Comparison of ENCODE assay signal across 26 cellular contexts in genomic region chr5:161406880-161407279, GRCh38.
DNase-seq lines count a peak whose midpoint lies in the region; ATAC-seq and TF ChIP-seq lines count a peak whose summit lies in the region.
"Had no signal": no experiment of that assay in that cellular context is flagged by ENCODE, and none has a peak within 500 bp of the region (broad histone marks: within the 10 kb centered on the region; RNA-seq: fewer than 3 reads in every experiment).

No MANE protein-coding gene starts in this region.

- H3K4me1 ChIP-seq in liver (ENCODE audit: control insufficient read depth in 4 of 4, insufficient read depth in 4 of 4, low read length in 3 of 4) = no peaks in the 10 kb centered on the region
- no peaks in the 10 kb centered on the region for H3K4me1 ChIP-seq in right lobe of liver
- no peaks in the 10 kb centered on the region for H3K4me1 ChIP-seq in hepatocyte (ENCODE audit: insufficient read depth)
- H3K4me1 ChIP-seq in testis = peaks cover 6% of the 10 kb centered on the region
- H3K4me1 ChIP-seq: SJCRH30 had no signal

- no peak for TF ChIP-seq CTCF in liver (IDR thresholded peaks at IDR 0.05; ENCODE audit: low read depth, low read length, missing input control)
- TF ChIP-seq CTCF in right lobe of liver (IDR thresholded peaks at IDR 0.05) = no peak
- no peak for TF ChIP-seq CTCF in hepatocyte (IDR thresholded peaks at IDR 0.05; ENCODE audit: poor library complexity)
- TF ChIP-seq CTCF in mesothelial cell of epicardium (IDR thresholded peaks at IDR 0.05; ENCODE audit: unreplicated experiment) = no peak
- TF ChIP-seq CTCF in testis (IDR thresholded peaks at IDR 0.05) = no peak

- H3K27ac ChIP-seq in liver (ENCODE audit: low read depth in 1 of 2, low read length in 2 of 2) (no peak overlapping the region), right lobe of liver (no peak overlapping the region), hepatocyte (peak overlapping the region; percentile 52), testis (peak overlapping the region; percentile 9 to 72)
- H3K27ac ChIP-seq: SJCRH30 had no signal

- no peak for TF ChIP-seq POLR2A in right lobe of liver (IDR thresholded peaks at IDR 0.05)
- TF ChIP-seq POLR2A in testis (IDR thresholded peaks at IDR 0.05) = no peak

- H3K9me3 ChIP-seq in liver (ENCODE audit: control insufficient read depth in 4 of 4, low read length in 3 of 4) (no peaks in the 10 kb centered on the region), right lobe of liver (no peaks in the 10 kb centered on the region), hepatocyte (ENCODE audit: low read depth) (no peaks in the 10 kb centered on the region), testis (no peaks in the 10 kb centered on the region)
- H3K9me3 ChIP-seq: SJCRH30 had no signal

- intact Hi-C loops in right lobe of liver (cut with DNase I) (no loop called here), testis (cut with DNase I; ENCODE audit: low total_unique reads) (no loop called here)

- H3K4me3 ChIP-seq in liver (ENCODE audit: low read depth in 1 of 3, low read length in 3 of 3) (no peak overlapping the region), right lobe of liver (no peak overlapping the region), hepatocyte (no peak overlapping the region), testis (no peak overlapping the region)
- H3K4me3 ChIP-seq: K562, SJCRH30 had no signal

- H3K27me3 Mint-ChIP-seq in mesothelial cell of epicardium (ENCODE audit: low read depth) = no peaks in the 10 kb centered on the region

- no peak overlapping the region for H2AFZ ChIP-seq in hepatocyte

- no peaks in the 10 kb centered on the region for H4K20me1 ChIP-seq in hepatocyte (ENCODE audit: insufficient read depth, poor library complexity, severe bottlenecking)

- H3K9me2 ChIP-seq in hepatocyte (replicated peaks; ENCODE audit: insufficient read depth) = no peaks in the 10 kb centered on the region

- no peak overlapping the region for H3K4me3 Mint-ChIP-seq in mesothelial cell of epicardium
- H3K4me3 Mint-ChIP-seq: CD8-positive, alpha-beta T cell had no signal

- H3K36me3 ChIP-seq in liver (ENCODE audit: control insufficient read depth in 4 of 4, insufficient read depth in 3 of 4, low read depth in 1 of 4, low read length in 3 of 4) (no peaks in the 10 kb centered on the region), right lobe of liver (no peaks in the 10 kb centered on the region), hepatocyte (replicated peaks; ENCODE audit: insufficient read depth, low read depth) (no peaks in the 10 kb centered on the region), testis (ENCODE audit: low read depth, missing control alignments) (no peaks in the 10 kb centered on the region)
- H3K36me3 ChIP-seq: SJCRH30 had no signal

- TF ChIP-seq RAD21 in liver (IDR thresholded peaks at IDR 0.05) = no peak

- peak overlapping the region; percentile 84 for H3K27ac Mint-ChIP-seq in mesothelial cell of epicardium
- H3K27ac Mint-ChIP-seq: CD8-positive, alpha-beta T cell had no signal

- no peak for DNase-seq in right lobe of liver
- peak; percentile 33 for DNase-seq in hepatocyte (ENCODE audit: low spot score)
- no peak for DNase-seq in mesothelial cell of epicardium (ENCODE audit: low spot score in 2 of 2, unreplicated experiment in 2 of 2)
- DNase-seq in testis = peak; percentile 22
- no peak for DNase-seq in NCI-H2081 (lab: John Stamatoyannopoulos, UW)
- DNase-seq: AML-193; C1 segment of cervical spinal cord; Calu3; CD8-positive, alpha-beta T cell; DMS153; H7; NCI-H1092 treated with DMSO at 0.1 percent for 48 hours; NCI-H146; NCI-H2029 treated with DMSO at 0.1 percent for 48 hours; NCI-H2171; NCI-H345; NCI-H524; NCI-H774; NK-92 treated with Interleukin-12 subunit alpha and Interleukin-12 subunit beta, amount 100 ng/mL, for 24 hours; SJCRH30 had no signal

- no peaks in the 10 kb centered on the region for H3K79me2 ChIP-seq in hepatocyte

- no peak overlapping the region for H3K4me2 ChIP-seq in hepatocyte

- 21% methylated on average over 3 of the region's 3 CpGs for WGBS in liver
- 10% methylated on average over 3 of the region's 3 CpGs for WGBS in right lobe of liver (ENCODE audit: insufficient coverage, low coverage, low lambda C conversion rate, missing lambda C conversion rate)
- 15% methylated on average over 3 of the region's 3 CpGs for whole genome bisulfite sequencing in hepatocyte (ENCODE audit: low lambda C conversion rate, missing lambda C conversion rate)
- WGBS in testis, 2 donors = 31 to 38% methylated on average over 3 of the region's 3 CpGs

- no peaks in the 10 kb centered on the region for H3K36me3 Mint-ChIP-seq in mesothelial cell of epicardium
- H3K36me3 Mint-ChIP-seq: CD8-positive, alpha-beta T cell had no signal

- H3K9me3 Mint-ChIP-seq in mesothelial cell of epicardium = no peaks in the 10 kb centered on the region
- H3K9me3 Mint-ChIP-seq: CD8-positive, alpha-beta T cell had no signal

- H3K9ac ChIP-seq in liver (ENCODE audit: low read depth in 1 of 2, low read length in 2 of 2) = no peak overlapping the region

- H3K4me1 Mint-ChIP-seq in mesothelial cell of epicardium = peaks cover 11% of the 10 kb centered on the region

- H3K27me3 ChIP-seq in liver (ENCODE audit: control insufficient read depth in 4 of 4, insufficient read depth in 4 of 4, low read length in 3 of 4) (no peaks in the 10 kb centered on the region), right lobe of liver (no peaks in the 10 kb centered on the region), hepatocyte (no peaks in the 10 kb centered on the region), testis (no peaks in the 10 kb centered on the region)
- H3K27me3 ChIP-seq: SJCRH30 had no signal

- ATAC-seq in right lobe of liver (no peak), GM21526 (IDR thresholded peaks at IDR 0.05; ENCODE audit: low FRiP score, unreplicated experiment) (no peak), HG03108 (IDR thresholded peaks at IDR 0.05; ENCODE audit: unreplicated experiment) (no peak)
- ATAC-seq: CD8-positive, alpha-beta T cell; HepG2; K562; Panc1 had no signal

TF ChIP-seq in liver, 16 proteins besides CTCF, POLR2A, EP300 and RAD21:
- TF ChIP-seq FOXA1 (IDR thresholded peaks at IDR 0.05) (no peak), HNF4G (IDR thresholded peaks at IDR 0.05) (no peak), JUND (IDR thresholded peaks at IDR 0.05) (no peak), MAX (IDR thresholded peaks at IDR 0.05) (no peak), YY1 (IDR thresholded peaks at IDR 0.05) (no peak), HNF4A (conservative IDR thresholded peaks at IDR 0.05) (no peak), NR2F2 (IDR thresholded peaks at IDR 0.05) (peak; percentile 21)
- TF ChIP-seq, protein P1, sequence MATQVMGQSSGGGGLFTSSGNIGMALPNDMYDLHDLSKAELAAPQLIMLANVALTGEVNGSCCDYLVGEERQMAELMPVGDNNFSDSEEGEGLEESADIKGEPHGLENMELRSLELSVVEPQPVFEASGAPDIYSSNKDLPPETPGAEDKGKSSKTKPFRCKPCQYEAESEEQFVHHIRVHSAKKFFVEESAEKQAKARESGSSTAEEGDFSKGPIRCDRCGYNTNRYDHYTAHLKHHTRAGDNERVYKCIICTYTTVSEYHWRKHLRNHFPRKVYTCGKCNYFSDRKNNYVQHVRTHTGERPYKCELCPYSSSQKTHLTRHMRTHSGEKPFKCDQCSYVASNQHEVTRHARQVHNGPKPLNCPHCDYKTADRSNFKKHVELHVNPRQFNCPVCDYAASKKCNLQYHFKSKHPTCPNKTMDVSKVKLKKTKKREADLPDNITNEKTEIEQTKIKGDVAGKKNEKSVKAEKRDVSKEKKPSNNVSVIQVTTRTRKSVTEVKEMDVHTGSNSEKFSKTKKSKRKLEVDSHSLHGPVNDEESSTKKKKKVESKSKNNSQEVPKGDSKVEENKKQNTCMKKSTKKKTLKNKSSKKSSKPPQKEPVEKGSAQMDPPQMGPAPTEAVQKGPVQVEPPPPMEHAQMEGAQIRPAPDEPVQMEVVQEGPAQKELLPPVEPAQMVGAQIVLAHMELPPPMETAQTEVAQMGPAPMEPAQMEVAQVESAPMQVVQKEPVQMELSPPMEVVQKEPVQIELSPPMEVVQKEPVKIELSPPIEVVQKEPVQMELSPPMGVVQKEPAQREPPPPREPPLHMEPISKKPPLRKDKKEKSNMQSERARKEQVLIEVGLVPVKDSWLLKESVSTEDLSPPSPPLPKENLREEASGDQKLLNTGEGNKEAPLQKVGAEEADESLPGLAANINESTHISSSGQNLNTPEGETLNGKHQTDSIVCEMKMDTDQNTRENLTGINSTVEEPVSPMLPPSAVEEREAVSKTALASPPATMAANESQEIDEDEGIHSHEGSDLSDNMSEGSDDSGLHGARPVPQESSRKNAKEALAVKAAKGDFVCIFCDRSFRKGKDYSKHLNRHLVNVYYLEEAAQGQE (IDR thresholded peaks at IDR 0.05) = no peak

Comparison
In these comparisons a context has a peak if more than half of its experiments do, and no peak if none do; other contexts are left out.
1. H3K27ac ChIP-seq: peak in hepatocyte (single experiment) and testis (2 of 2); none in liver (0 of 2) and right lobe of liver (0 of 3).
2. DNase-seq: peak in hepatocyte (single experiment) and testis (single experiment); none in right lobe of liver (0 of 3), mesothelial cell of epicardium (0 of 2) and NCI-H2081 (0 of 2).